28 cellular contexts compared by ENCODE assay signal in genomic region chr2:10309286-10309685, GRCh38.
"Had no signal": no experiment of that assay in that cellular context is flagged by ENCODE, and none has a peak within 500 bp of the region (broad histone marks: within the 10 kb centered on the region; RNA-seq: fewer than 3 reads in every experiment).

No MANE protein-coding gene starts in this region.

- H3K27me3 Mint-ChIP-seq: activated CD4-positive, alpha-beta memory T cell treated with anti-CD3 and anti-CD28 coated beads, Interleukin-2, amount 10 ng/mL, durations not matched to agents 7 days and 5 days; activated CD4-positive, alpha-beta T cell treated with anti-CD3 and anti-CD28 coated beads for 36 hours; activated naive CD4-positive, alpha-beta T cell treated with anti-CD3 and anti-CD28 coated beads, Interleukin-2, amount 10 ng/mL, durations not matched to agents 7 days and 5 days had no signal

- H3K4me2 ChIP-seq: KMS-11 had no signal

- H3K9me3 ChIP-seq: ascending aorta, body of pancreas had no signal

- DNase-seq: activated CD4-positive, alpha-beta memory T cell treated with anti-CD3 and anti-CD28 coated beads, Interleukin-2, amount 10 ng/mL, durations not matched to agents 7 days and 5 days; activated CD4-positive, alpha-beta T cell treated with anti-CD3 and anti-CD28 coated beads for 36 hours; activated CD4-positive, alpha-beta T cell treated with anti-CD3 and anti-CD28 coated beads, Interleukin-2, amount 50 U/mL, for 1 hour; activated CD4-positive, CD25-positive, alpha-beta regulatory T cell; activated gamma-delta T cell treated with Interleukin-2 at 50 U/mL for 16 hours; activated naive CD4-positive, alpha-beta T cell treated with anti-CD3 and anti-CD28 coated beads, Interleukin-2, amount 10 ng/mL, durations not matched to agents 7 days and 5 days; activated T-cell treated with anti-CD3 and anti-CD28 coated beads for 4 hours; activated T-cell treated with anti-CD3 and anti-CD28 coated beads, Interleukin-2, amount 50 U/mL, for 48 hours; amniotic stem cell; body of pancreas; central memory CD4-positive, alpha-beta T cell; MM.1S; NCI-H1105; NCI-H1436; NCI-H1694 treated with DMSO at 0.1 percent for 48 hours; NCI-H2029 treated with DMSO at 0.1 percent for 48 hours; NCI-H345; NCI-H510A; NCI-H526 treated with DMSO at 0.1 percent for 48 hours; NCI-H82; RPMI8226; T-helper 1 cell had no signal

- H3K27me3 ChIP-seq: ascending aorta, body of pancreas had no signal

- H3K9me3 Mint-ChIP-seq: activated CD4-positive, alpha-beta memory T cell treated with anti-CD3 and anti-CD28 coated beads, Interleukin-2, amount 10 ng/mL, durations not matched to agents 7 days and 5 days; activated naive CD4-positive, alpha-beta T cell treated with anti-CD3 and anti-CD28 coated beads, Interleukin-2, amount 10 ng/mL, durations not matched to agents 7 days and 5 days; activated T-helper 2 cell treated with anti-CD3 and anti-CD28 coated beads, Interferon-gamma antibody, Interleukin-2, Interleukin-4, amounts not matched to agents 10 μg/mL and 5 μg/mL and 100 μg/mL, durations not matched to agents 14 hours and 24 hours and 36 hours had no signal

- H3K27ac ChIP-seq: ascending aorta, body of pancreas, KMS-11, SK-N-MC, VCaP had no signal

- H3K36me3 ChIP-seq: ascending aorta had no signal

- H3K27ac Mint-ChIP-seq: activated CD4-positive, alpha-beta memory T cell treated with anti-CD3 and anti-CD28 coated beads, Interleukin-2, amount 10 ng/mL, durations not matched to agents 7 days and 5 days; activated CD4-positive, alpha-beta T cell treated with anti-CD3 and anti-CD28 coated beads for 36 hours; activated naive CD4-positive, alpha-beta T cell treated with anti-CD3 and anti-CD28 coated beads, Interleukin-2, amount 10 ng/mL, durations not matched to agents 7 days and 5 days; activated T-helper 2 cell treated with anti-CD3 and anti-CD28 coated beads, Interferon-gamma antibody, Interleukin-2, Interleukin-4, amounts not matched to agents 10 μg/mL and 5 μg/mL and 100 μg/mL, durations not matched to agents 14 hours and 24 hours and 36 hours had no signal

- ATAC-seq: activated CD4-positive, alpha-beta T cell treated with anti-CD3 and anti-CD28 coated beads for 36 hours; body of pancreas; Right ventricle myocardium inferior had no signal

- H3K9ac ChIP-seq: KMS-11 had no signal

- H3K4me3 ChIP-seq: ascending aorta, body of pancreas, SK-N-MC had no signal

- H3K4me3 Mint-ChIP-seq: activated CD4-positive, alpha-beta memory T cell treated with anti-CD3 and anti-CD28 coated beads, Interleukin-2, amount 10 ng/mL, durations not matched to agents 7 days and 5 days; activated CD4-positive, alpha-beta T cell treated with anti-CD3 and anti-CD28 coated beads for 36 hours; activated naive CD4-positive, alpha-beta T cell treated with anti-CD3 and anti-CD28 coated beads, Interleukin-2, amount 10 ng/mL, durations not matched to agents 7 days and 5 days had no signal
